Comparison of ENCODE assay signal across 23 cellular contexts in the genomic region with DNA sequence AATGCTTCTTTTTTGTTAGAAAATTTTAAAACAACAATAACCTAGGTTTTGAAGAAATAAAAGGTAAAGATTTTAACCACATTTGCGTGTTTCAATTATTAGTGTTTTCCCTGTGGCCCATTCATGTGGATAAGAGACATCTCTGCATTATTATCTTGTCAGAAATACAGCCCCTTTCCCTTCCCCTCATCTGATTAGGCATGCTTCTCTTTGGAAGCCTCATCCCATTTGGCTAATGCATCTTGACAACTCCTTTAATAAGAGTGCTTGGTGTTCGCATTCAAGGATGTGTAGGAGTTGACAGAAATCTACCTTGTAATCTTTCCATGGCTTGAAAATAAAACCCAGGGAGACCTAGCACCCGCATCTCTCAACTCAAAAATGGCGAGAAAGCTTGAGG.
DNase-seq lines count a peak whose midpoint lies in the region; ATAC-seq and TF ChIP-seq lines count a peak whose summit lies in the region.
"Had no signal": no experiment of that assay in that cellular context is flagged by ENCODE, and none has a peak within 500 bp of the region (broad histone marks: within the 10 kb centered on the region; RNA-seq: fewer than 3 reads in every experiment).

No MANE protein-coding gene starts in this region.

- no peak overlapping the region for H3K4me3 Mint-ChIP-seq in neural progenitor cell
- H3K4me3 Mint-ChIP-seq in naive thymus-derived CD4-positive, alpha-beta T cell: no peak overlapping the region
- H3K4me3 Mint-ChIP-seq: B cell; CD14-positive monocyte; CD4-positive, alpha-beta memory T cell; CD4-positive, CD25-positive, alpha-beta regulatory T cell; CD8-positive, alpha-beta memory T cell had no signal

- no peak overlapping the region for H3K27ac Mint-ChIP-seq in neural progenitor cell
- H3K27ac Mint-ChIP-seq in naive thymus-derived CD4-positive, alpha-beta T cell: no peak overlapping the region
- H3K27ac Mint-ChIP-seq: B cell; CD14-positive monocyte; CD4-positive, alpha-beta memory T cell; CD4-positive, CD25-positive, alpha-beta regulatory T cell; CD8-positive, alpha-beta memory T cell had no signal

- no peaks in the 10 kb centered on the region for H3K36me3 ChIP-seq in neural progenitor cell
- no peaks in the 10 kb centered on the region for H3K36me3 ChIP-seq in naive thymus-derived CD4-positive, alpha-beta T cell (ENCODE audit: control insufficient read depth in 2 of 3, insufficient read depth in 3 of 3, low read length in 3 of 3)

- DNase-seq in NCI-H82 (lab: John Stamatoyannopoulos, UW) (peak; percentile 2), NCI-H82 treated with DMSO at 0.1 percent for 48 hours (lab: John Stamatoyannopoulos, UW; ENCODE audit: unreplicated experiment) (no peak), caudate nucleus (lab: John Stamatoyannopoulos, UW) (no peak), neural progenitor cell (ENCODE audit: low spot score) (no peak), HuH-7.5 (ENCODE audit: low spot score) (no peak)
- DNase-seq in stimulated activated naive CD8-positive, alpha-beta T cell treated with anti-CD3 and anti-CD28 coated beads, Interleukin-15, Interleukin-2, amounts not matched to agents 100 U/mL and 50 U/mL, for 24 hours: no peak
- DNase-seq in naive thymus-derived CD4-positive, alpha-beta T cell: no peak
- DNase-seq: C1 segment of cervical spinal cord; CD4-positive, alpha-beta memory T cell; CD4-positive, CD25-positive, alpha-beta regulatory T cell; CD8-positive, alpha-beta memory T cell; COR-L47; DMS 273 treated with DMSO at 0.1 percent for 48 hours; DMS153; DMS53; DMS79; DND-41; EL had no signal

- no peak overlapping the region for H3K9ac ChIP-seq in neural progenitor cell

- no peaks in the 10 kb centered on the region for H3K79me2 ChIP-seq in neural progenitor cell (ENCODE audit: low read depth)

- H3K36me3 Mint-ChIP-seq in neural progenitor cell: no peaks in the 10 kb centered on the region
- H3K36me3 Mint-ChIP-seq in naive thymus-derived CD4-positive, alpha-beta T cell: no peaks in the 10 kb centered on the region
- H3K36me3 Mint-ChIP-seq: CD14-positive monocyte; CD4-positive, alpha-beta memory T cell; CD4-positive, CD25-positive, alpha-beta regulatory T cell; CD8-positive, alpha-beta memory T cell had no signal

- no peaks in the 10 kb centered on the region for H3K27me3 ChIP-seq in neural progenitor cell
- H3K27me3 ChIP-seq in naive thymus-derived CD4-positive, alpha-beta T cell (ENCODE audit: control insufficient read depth in 2 of 2, insufficient read depth in 2 of 2, low read length in 2 of 2): no peaks in the 10 kb centered on the region

- peaks cover 53% of the 10 kb centered on the region for H3K4me1 ChIP-seq in neural progenitor cell
- no peaks in the 10 kb centered on the region for H3K4me1 ChIP-seq in naive thymus-derived CD4-positive, alpha-beta T cell (ENCODE audit: control insufficient read depth in 2 of 2, insufficient read depth in 2 of 2, low read length in 2 of 2)
- H3K4me1 ChIP-seq: A549 had no signal

- H3F3A ChIP-seq in neural progenitor cell (ENCODE audit: low read depth): peaks cover 51% of the 10 kb centered on the region

- CTCF ChIA-PET in naive thymus-derived CD4-positive, alpha-beta T cell (lab: Charles Lee): no interaction called here

- peaks cover 6% of the 10 kb centered on the region for H3K27me3 Mint-ChIP-seq in neural progenitor cell (ENCODE audit: insufficient read depth, low read depth)
- no peaks in the 10 kb centered on the region for H3K27me3 Mint-ChIP-seq in naive thymus-derived CD4-positive, alpha-beta T cell
- H3K27me3 Mint-ChIP-seq: B cell; CD4-positive, alpha-beta memory T cell; CD4-positive, CD25-positive, alpha-beta regulatory T cell; CD8-positive, alpha-beta memory T cell had no signal

- no peaks in the 10 kb centered on the region for H4K20me1 ChIP-seq in neural progenitor cell (ENCODE audit: low read depth)

- ATAC-seq in stimulated activated naive CD8-positive, alpha-beta T cell treated with anti-CD3 and anti-CD28 coated beads, Interleukin-15, Interleukin-2, amounts not matched to agents 100 U/mL and 50 U/mL, for 24 hours: no peak
- no peak for ATAC-seq in naive thymus-derived CD4-positive, alpha-beta T cell
- ATAC-seq: A549, GM12878 had no signal

- POLR2A ChIA-PET in naive thymus-derived CD4-positive, alpha-beta T cell (lab: Charles Lee): no interaction called here

- H3K4me3 ChIP-seq in neural progenitor cell: no peak overlapping the region
- no peak overlapping the region for H3K4me3 ChIP-seq in naive thymus-derived CD4-positive, alpha-beta T cell (ENCODE audit: low read length)
- H3K4me3 ChIP-seq: A549, GM12878 had no signal

- peak overlapping the region; percentile 13 for H3K27ac ChIP-seq in caudate nucleus (ENCODE audit: low read depth, low read length)
- H3K27ac ChIP-seq in neural progenitor cell: peak overlapping the region; percentile 51
- H3K27ac ChIP-seq in naive thymus-derived CD4-positive, alpha-beta T cell (ENCODE audit: low read depth, low read length): no peak overlapping the region
- H3K27ac ChIP-seq: 22Rv1, A549 had no signal

- intact Hi-C loops in naive thymus-derived CD4-positive, alpha-beta T cell (cut with micrococcal nuclease): no loop called here

- no peak for TF ChIP-seq CTCF in neural progenitor cell (IDR thresholded peaks at IDR 0.05)

- H3K4me2 ChIP-seq in neural progenitor cell: peak overlapping the region; percentile 34
- H3K4me2 ChIP-seq: A549 had no signal

- no peak overlapping the region for H2AFZ ChIP-seq in neural progenitor cell (replicated peaks)

- no peaks in the 10 kb centered on the region for H3K9me3 ChIP-seq in neural progenitor cell (ENCODE audit: low read depth)
- H3K9me3 ChIP-seq in naive thymus-derived CD4-positive, alpha-beta T cell (ENCODE audit: control insufficient read depth in 2 of 3, low read length in 3 of 3): no peaks in the 10 kb centered on the region
- H3K9me3 ChIP-seq: A549 had no signal

- H3K4me1 Mint-ChIP-seq in neural progenitor cell: peaks cover 39% of the 10 kb centered on the region
- no peaks in the 10 kb centered on the region for H3K4me1 Mint-ChIP-seq in naive thymus-derived CD4-positive, alpha-beta T cell
- H3K4me1 Mint-ChIP-seq: B cell; CD4-positive, alpha-beta memory T cell; CD4-positive, CD25-positive, alpha-beta regulatory T cell; CD8-positive, alpha-beta memory T cell had no signal

- no peaks in the 10 kb centered on the region for H3K9me3 Mint-ChIP-seq in neural progenitor cell
- peaks cover 0 to 5% (median 0%) of the 10 kb centered on the region in 11 donors for H3K9me3 Mint-ChIP-seq in naive thymus-derived CD4-positive, alpha-beta T cell
